Comparison of ENCODE assay signal across 13 cellular contexts in the genomic region with DNA sequence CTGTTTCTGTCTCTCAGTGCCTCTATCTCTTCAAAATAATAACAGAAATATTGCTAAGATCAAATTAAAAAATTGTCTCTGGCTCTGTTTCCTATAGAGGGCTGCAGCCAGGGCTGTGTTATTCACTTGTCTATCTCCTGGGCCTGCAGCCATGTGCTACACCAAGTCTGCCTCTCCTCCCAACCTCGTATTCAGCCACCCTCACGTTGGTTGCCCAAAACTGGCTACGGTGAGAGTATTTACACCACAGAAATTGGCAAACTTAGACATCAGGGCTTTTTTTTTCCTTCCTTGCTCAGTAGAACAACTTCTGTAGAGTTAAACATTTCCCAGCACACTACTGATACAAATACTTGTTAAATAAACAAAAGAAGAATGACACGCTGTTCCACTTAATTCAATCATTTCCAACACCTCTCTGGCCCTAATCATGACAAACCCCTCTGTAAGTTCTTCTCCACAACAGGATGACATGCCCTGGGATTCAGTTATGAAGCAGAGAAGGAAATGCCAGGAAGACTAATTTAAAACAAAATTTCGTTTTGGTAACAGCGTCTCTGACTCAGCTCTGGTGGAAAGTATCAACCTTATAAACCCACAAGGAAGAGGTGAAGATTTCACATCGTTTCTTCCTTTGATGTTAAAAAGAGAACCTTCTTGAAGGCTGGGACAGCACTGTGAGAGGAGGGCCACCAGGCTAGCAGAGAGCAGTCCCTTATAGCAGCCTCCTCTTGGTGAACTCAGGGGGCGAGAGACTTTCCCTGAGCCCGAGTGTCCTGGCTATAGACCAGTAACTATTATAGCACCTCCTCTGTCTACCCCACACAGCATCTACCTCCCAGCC.
DNase-seq lines count a peak whose midpoint lies in the region; ATAC-seq and TF ChIP-seq lines count a peak whose summit lies in the region.
"Had no signal": no experiment of that assay in that cellular context is flagged by ENCODE, and none has a peak within 500 bp of the region (broad histone marks: within the 10 kb centered on the region; RNA-seq: fewer than 3 reads in every experiment).

No MANE protein-coding gene starts in this region.

- intact Hi-C loops in activated CD4-positive, alpha-beta T cell treated with anti-CD3 and anti-CD28 coated beads for 36 hours (cut with DNase I, micrococcal nuclease): loop anchor here (1.0 to 10.0 kb wide), 15 partner anchors 7 to 405 kb away; a partner anchor contains a TSS
- intact Hi-C loops in activated T-helper 1 cell treated with anti-CD3 and anti-CD28 coated beads, Interleukin-12 subunit alpha, Interleukin-12 subunit beta, Interleukin-2, Interleukin-4 antibody, amounts not matched to agents 30 ng/mL and 10 ng/mL and 1 ng/mL, durations not matched to agents 14 hours and 24 hours and 36 hours (cut with micrococcal nuclease): loop anchor here (1.0 to 10.0 kb wide), 15 partner anchors 7 to 883 kb away; no protein-coding TSS in a partner anchor
- intact Hi-C loops in colonic mucosa (cut with DNase I): no loop called here

- H3K4me3 Mint-ChIP-seq in activated CD4-positive, alpha-beta T cell treated with anti-CD3 and anti-CD28 coated beads for 36 hours: peak overlapping the region; percentile 34
- H3K4me3 Mint-ChIP-seq in activated T-helper 1 cell treated with anti-CD3 and anti-CD28 coated beads, Interleukin-12 subunit alpha, Interleukin-12 subunit beta, Interleukin-2, Interleukin-4 antibody, amounts not matched to agents 30 ng/mL and 10 ng/mL and 1 ng/mL, durations not matched to agents 14 hours and 24 hours and 36 hours: peak overlapping the region; percentile 62
- no peak overlapping the region for H3K4me3 Mint-ChIP-seq in stimulated activated memory B cell treated with anti-CD40 and anti-IgM and Interleukin-4, amounts not matched to agents 10 μg/mL and 1 μg/mL and 100 μg/mL, for 72 hours

- POLR2A ChIA-PET in activated CD4-positive, alpha-beta T cell treated with anti-CD3 and anti-CD28 coated beads for 36 hours (lab: Charles Lee): interaction anchor here (0.9 kb wide), 1 partner anchor 150 kb away, joined by 6 read pairs; no protein-coding TSS in a partner anchor

- no peaks in the 10 kb centered on the region for H3K27me3 Mint-ChIP-seq in activated CD4-positive, alpha-beta T cell treated with anti-CD3 and anti-CD28 coated beads for 36 hours
- H3K27me3 Mint-ChIP-seq in activated T-helper 1 cell treated with anti-CD3 and anti-CD28 coated beads, Interleukin-12 subunit alpha, Interleukin-12 subunit beta, Interleukin-2, Interleukin-4 antibody, amounts not matched to agents 30 ng/mL and 10 ng/mL and 1 ng/mL, durations not matched to agents 14 hours and 24 hours and 36 hours (ENCODE audit: insufficient read depth): no peaks in the 10 kb centered on the region
- H3K27me3 Mint-ChIP-seq in stimulated activated memory B cell treated with anti-CD40 and anti-IgM and Interleukin-4, amounts not matched to agents 10 μg/mL and 1 μg/mL and 100 μg/mL, for 72 hours: no peaks in the 10 kb centered on the region

- peak; percentile 60 for ATAC-seq in activated CD4-positive, alpha-beta T cell treated with anti-CD3 and anti-CD28 coated beads for 36 hours
- ATAC-seq in stimulated activated memory B cell treated with anti-CD40 and anti-IgM and Interleukin-4, amounts not matched to agents 10 μg/mL and 1 μg/mL and 100 μg/mL, for 72 hours: peak; percentile 25

- no peaks in the 10 kb centered on the region for H3K4me1 ChIP-seq in colonic mucosa

- H3K4me3 ChIP-seq in fibroblast of villous mesenchyme (ENCODE audit: low read depth, low read length) (no peak overlapping the region), colonic mucosa (no peak overlapping the region)
- H3K4me3 ChIP-seq: SK-N-MC had no signal

- no peaks in the 10 kb centered on the region for H3K9me3 ChIP-seq in colonic mucosa

- H3K36me3 ChIP-seq in colonic mucosa: no peaks in the 10 kb centered on the region

- DNase-seq in activated CD4-positive, alpha-beta T cell treated with anti-CD3 and anti-CD28 coated beads for 36 hours: peak; percentile 56
- DNase-seq in activated CD4-positive, alpha-beta T cell treated with anti-CD3 and anti-CD28 coated beads, Interleukin-2, amount 50 U/mL, for 1 hour: no peak
- DNase-seq in activated T-helper 1 cell treated with anti-CD3 and anti-CD28 coated beads, Interleukin-12 subunit alpha, Interleukin-12 subunit beta, Interleukin-2, Interleukin-4 antibody, amounts not matched to agents 30 ng/mL and 10 ng/mL and 1 ng/mL, durations not matched to agents 14 hours and 24 hours and 36 hours (ENCODE audit: low spot score): no peak
- DNase-seq in fibroblast of villous mesenchyme (ENCODE audit: low read depth) (peak; percentile 17), DMS114 treated with DMSO at 0.1 percent for 48 hours (lab: John Stamatoyannopoulos, UW; ENCODE audit: unreplicated experiment) (no peak), NCI-H345 (lab: John Stamatoyannopoulos, UW) (no peak), colonic mucosa (no peak)
- DNase-seq: GF-D8, kidney glomerular epithelial cell, NCI-H446 treated with DMSO at 0.1 percent for 48 hours had no signal

- H3K9ac ChIP-seq in colonic mucosa (ENCODE audit: low read depth in 2 of 2, low read length in 2 of 2): no peak overlapping the region
- H3K9ac ChIP-seq: KMS-11 had no signal

- no peaks in the 10 kb centered on the region for H3K27me3 ChIP-seq in colonic mucosa

- TF ChIP-seq CTCF in fibroblast of villous mesenchyme (IDR thresholded peaks at IDR 0.05; ENCODE audit: insufficient read depth, low read depth, low read length) (no peak), colonic mucosa (IDR thresholded peaks at IDR 0.05) (no peak)

- peaks cover 6% of the 10 kb centered on the region for H3K9me3 Mint-ChIP-seq in activated CD4-positive, alpha-beta T cell treated with anti-CD3 and anti-CD28 coated beads for 36 hours (ENCODE audit: low read depth)
- H3K9me3 Mint-ChIP-seq in activated T-helper 1 cell treated with anti-CD3 and anti-CD28 coated beads, Interleukin-12 subunit alpha, Interleukin-12 subunit beta, Interleukin-2, Interleukin-4 antibody, amounts not matched to agents 30 ng/mL and 10 ng/mL and 1 ng/mL, durations not matched to agents 14 hours and 24 hours and 36 hours: peaks cover 5% of the 10 kb centered on the region
- peaks cover 4% of the 10 kb centered on the region for H3K9me3 Mint-ChIP-seq in stimulated activated memory B cell treated with anti-CD40 and anti-IgM and Interleukin-4, amounts not matched to agents 10 μg/mL and 1 μg/mL and 100 μg/mL, for 72 hours

- H3K27ac Mint-ChIP-seq in activated CD4-positive, alpha-beta T cell treated with anti-CD3 and anti-CD28 coated beads for 36 hours: peak overlapping the region; percentile 95
- H3K27ac Mint-ChIP-seq in activated T-helper 1 cell treated with anti-CD3 and anti-CD28 coated beads, Interleukin-12 subunit alpha, Interleukin-12 subunit beta, Interleukin-2, Interleukin-4 antibody, amounts not matched to agents 30 ng/mL and 10 ng/mL and 1 ng/mL, durations not matched to agents 14 hours and 24 hours and 36 hours: peak overlapping the region; percentile 96
- H3K27ac Mint-ChIP-seq in stimulated activated memory B cell treated with anti-CD40 and anti-IgM and Interleukin-4, amounts not matched to agents 10 μg/mL and 1 μg/mL and 100 μg/mL, for 72 hours: no peak overlapping the region

- CTCF ChIA-PET in activated CD4-positive, alpha-beta T cell treated with anti-CD3 and anti-CD28 coated beads for 36 hours (lab: Charles Lee): interaction anchor here (0.6 to 3.6 kb wide), 5 partner anchors 12 to 215 kb away, joined by 3 to 26 read pairs (median 4); no protein-coding TSS in a partner anchor

- no peak overlapping the region for H3K27ac ChIP-seq in colonic mucosa
- H3K27ac ChIP-seq: KMS-11, SK-N-MC had no signal

- peaks cover 77% of the 10 kb centered on the region for H3K4me1 Mint-ChIP-seq in activated CD4-positive, alpha-beta T cell treated with anti-CD3 and anti-CD28 coated beads for 36 hours
- peaks cover 71% of the 10 kb centered on the region for H3K4me1 Mint-ChIP-seq in activated T-helper 1 cell treated with anti-CD3 and anti-CD28 coated beads, Interleukin-12 subunit alpha, Interleukin-12 subunit beta, Interleukin-2, Interleukin-4 antibody, amounts not matched to agents 30 ng/mL and 10 ng/mL and 1 ng/mL, durations not matched to agents 14 hours and 24 hours and 36 hours (ENCODE audit: low read depth)
- peaks cover 27% of the 10 kb centered on the region for H3K4me1 Mint-ChIP-seq in stimulated activated memory B cell treated with anti-CD40 and anti-IgM and Interleukin-4, amounts not matched to agents 10 μg/mL and 1 μg/mL and 100 μg/mL, for 72 hours

- H3K36me3 Mint-ChIP-seq in activated CD4-positive, alpha-beta T cell treated with anti-CD3 and anti-CD28 coated beads for 36 hours (ENCODE audit: low read depth): peaks cover 9% of the 10 kb centered on the region
- no peaks in the 10 kb centered on the region for H3K36me3 Mint-ChIP-seq in activated T-helper 1 cell treated with anti-CD3 and anti-CD28 coated beads, Interleukin-12 subunit alpha, Interleukin-12 subunit beta, Interleukin-2, Interleukin-4 antibody, amounts not matched to agents 30 ng/mL and 10 ng/mL and 1 ng/mL, durations not matched to agents 14 hours and 24 hours and 36 hours (ENCODE audit: low read depth)
- no peaks in the 10 kb centered on the region for H3K36me3 Mint-ChIP-seq in stimulated activated memory B cell treated with anti-CD40 and anti-IgM and Interleukin-4, amounts not matched to agents 10 μg/mL and 1 μg/mL and 100 μg/mL, for 72 hours

Comparison
In these comparisons a context has a peak if more than half of its experiments do, and no peak if none do; other contexts are left out.
1. DNase-seq: peak in activated CD4-positive, alpha-beta T cell treated with anti-CD3 and anti-CD28 coated beads for 36 hours (single experiment) and fibroblast of villous mesenchyme (single experiment); none in activated CD4-positive, alpha-beta T cell treated with anti-CD3 and anti-CD28 coated beads, Interleukin-2, amount 50 U/mL, for 1 hour (single experiment), activated T-helper 1 cell treated with anti-CD3 and anti-CD28 coated beads, Interleukin-12 subunit alpha, Interleukin-12 subunit beta, Interleukin-2, Interleukin-4 antibody, amounts not matched to agents 30 ng/mL and 10 ng/mL and 1 ng/mL, durations not matched to agents 14 hours and 24 hours and 36 hours (single experiment), DMS114 treated with DMSO at 0.1 percent for 48 hours (single experiment), NCI-H345 (single experiment) and colonic mucosa (single experiment).